9 cellular contexts compared by ENCODE assay signal in the genomic region with DNA sequence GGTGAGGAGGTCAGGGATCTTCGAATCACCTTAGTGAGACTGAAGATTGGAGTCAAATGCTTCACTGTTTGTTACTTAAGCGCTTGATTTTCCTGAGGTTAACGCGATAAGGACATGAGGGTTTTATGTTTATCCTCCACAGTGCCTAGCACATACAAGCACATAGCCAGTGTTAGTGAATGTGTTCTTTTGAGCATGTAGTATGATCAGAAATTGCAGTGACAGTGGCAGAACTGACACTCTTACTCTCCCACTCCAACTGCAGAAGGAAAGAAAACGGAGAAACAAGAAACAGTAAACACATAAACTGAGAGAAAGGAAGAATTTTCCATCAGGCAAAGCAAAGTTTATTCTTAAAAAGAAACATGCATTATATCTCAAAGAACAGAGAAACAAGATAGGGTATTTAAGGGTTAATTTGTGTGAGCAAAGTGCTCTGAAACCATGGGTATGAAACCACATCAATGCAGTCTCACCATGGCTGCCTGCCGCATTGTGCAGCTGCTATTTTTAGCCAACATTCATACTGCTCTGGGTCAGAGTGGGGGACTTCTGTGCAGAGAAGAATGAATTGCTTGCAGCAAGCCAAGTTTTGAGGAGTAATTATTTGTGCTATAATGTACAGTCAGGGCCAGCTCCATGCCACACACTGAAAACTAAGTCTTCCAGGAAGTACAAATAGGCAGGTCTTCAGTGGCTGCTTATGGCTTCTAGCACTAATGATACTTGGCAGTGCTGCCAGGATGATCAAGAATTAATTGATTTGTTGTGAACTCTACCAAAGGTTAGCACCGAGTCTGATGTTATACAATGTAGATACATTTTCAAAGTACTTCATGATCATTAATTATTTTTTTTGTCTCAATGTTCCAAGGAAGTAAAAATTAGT.
A peak's percentile ranks its signal among the peaks of the same experiment; 100 is the strongest.
DNase-seq lines count a peak whose midpoint lies in the region; ATAC-seq, FAIRE-seq and TF ChIP-seq lines count a peak whose summit lies in the region.
"Had no signal": no experiment of that assay in that cellular context is flagged by ENCODE, and none has a peak within 500 bp of the region (broad histone marks: within the 10 kb centered on the region; RNA-seq: fewer than 3 reads in every experiment).

No MANE protein-coding gene starts in this region.

- peaks cover 2% of the 10 kb centered on the region; the same call in 1 of the 2 replicates for H3K79me1 ChIP-seq in H1 (ENCODE audit: low read depth, low read length)

- TF ChIP-seq EP300 in H1 (IDR thresholded peaks at IDR 0.05; ENCODE audit: borderline replicate concordance in 1 of 2, low read depth in 2 of 2, low read length in 2 of 2) (no peak), sigmoid colon (IDR thresholded peaks at IDR 0.05) (no peak)

- H3K79me2 ChIP-seq in H1 (ENCODE audit: control insufficient read depth in 1 of 2, insufficient read depth in 2 of 2, low read length in 2 of 2): peaks cover 0 to 83% of the 10 kb centered on the region in 2 experiments; a peak in 3 of 4 replicates

- no peak overlapping the region for H3K56ac ChIP-seq in H1 (replicated peaks; ENCODE audit: insufficient read length, low read depth, low read length)

- no peak overlapping the region for H3K23ac ChIP-seq in H1 (ENCODE audit: insufficient read length)

- peak overlapping the region in 1 of 2 experiments; percentile 55; a peak in 2 of 4 replicates for H3K4me2 ChIP-seq in H1 (ENCODE audit: insufficient read depth in 1 of 2, low read depth in 2 of 2, low read length in 2 of 2)

- H3K27me3 ChIP-seq in H1 (replicated peaks in 1 of 4; ENCODE audit: control insufficient read depth in 3 of 4, extremely low read depth in 1 of 4, insufficient read depth in 3 of 4, low read length in 3 of 4) (no peaks in the 10 kb centered on the region), vagina (no peaks in the 10 kb centered on the region), sigmoid colon (no peaks in the 10 kb centered on the region)

- H3K4me3 ChIP-seq in H1 (ENCODE audit: extremely low read depth in 1 of 4, insufficient read depth in 2 of 4, low read depth in 3 of 4, low read length in 4 of 4): no peak overlapping the region
- no peak overlapping the region for H3K4me3 ChIP-seq in vagina
- H3K4me3 ChIP-seq in sigmoid colon: no peak overlapping the region
- H3K4me3 ChIP-seq: mucosa of descending colon had no signal

- H2BK12ac ChIP-seq in H1 (ENCODE audit: low read depth, low read length): peak overlapping the region; percentile 97; the same call in 1 of the 2 replicates

- peak overlapping the region in 1 of 4 experiments; percentile 39; a peak in 1 of 7 replicates for H3K9ac ChIP-seq in H1 (replicated peaks in 1 of 4; ENCODE audit: extremely low read depth in 1 of 4, low read depth in 3 of 4, low read length in 3 of 4)

- in situ Hi-C loops in KBM-7 (cut with MboI; ENCODE audit: low pct_unique_long_range_greater_than_20kb, low sequenced_read_pairs): no loop called here

- CTCF ChIA-PET in H1 (lab: Charles Lee; ENCODE audit: partially characterized antibody): interaction anchor here (0.8 kb wide), 1 partner anchor 533 kb away, joined by 3 read pairs; no protein-coding TSS in a partner anchor

- no peak for TF ChIP-seq RAD21 in H1 (IDR thresholded peaks at IDR 0.05 in 1 of 2, conservative IDR thresholded peaks at IDR 0.05 in 1 of 2; ENCODE audit: low read depth in 2 of 2, low read length in 2 of 2)

- WGBS in H1 (ENCODE audit: extremely low coverage in 1 of 2, insufficient coverage in 1 of 2, insufficient read length in 1 of 2, insufficient replicate concordance in 2 of 2, low coverage in 1 of 2, low lambda C conversion rate in 2 of 2, missing lambda C conversion rate in 1 of 2), 2 experiments: 85% methylated on average over 7 of the region's 7 CpGs; no CpG with 5 or more reads in 1 of the 2 experiments
- 58 to 81% methylated on average over 7 of the region's 7 CpGs for WGBS in sigmoid colon, 2 donors

- intact Hi-C loops in vagina (cut with DNase I) (no loop called here), sigmoid colon (cut with DNase I) (no loop called here)

- H3K4ac ChIP-seq in H1 (replicated peaks; ENCODE audit: insufficient read length, low read depth, low read length): no peak overlapping the region

- 0 out of 2 replicates have a peak overlapping the region, but pooled peaks have one; percentile 9 for H3K18ac ChIP-seq in H1 (ENCODE audit: extremely low read depth, low read length)

- 0 out of 3 replicates have a peak, but pooled peaks of 1 of the 2 experiments have one; percentile 14 for TF ChIP-seq POLR2A in H1 (IDR thresholded peaks at IDR 0.05; ENCODE audit: control extremely low read depth in 1 of 2, low read depth in 2 of 2, low read length in 2 of 2)
- TF ChIP-seq POLR2A in vagina (IDR thresholded peaks at IDR 0.05): no peak
- TF ChIP-seq POLR2A in sigmoid colon (IDR thresholded peaks at IDR 0.05): no peak

- H2BK15ac ChIP-seq in H1 (ENCODE audit: low read length): no peak overlapping the region

- no peak overlapping the region for H4K8ac ChIP-seq in H1 (ENCODE audit: extremely low read depth, insufficient read depth, low read length)

- H3K9me3 ChIP-seq in H1 (ENCODE audit: insufficient read depth in 2 of 2, low read depth in 1 of 2, low read length in 1 of 2) (peaks cover 17 to 19% of the 10 kb centered on the region in 2 experiments), vagina (no peaks in the 10 kb centered on the region), sigmoid colon (no peaks in the 10 kb centered on the region)

- H3K27ac ChIP-seq in H1 (ENCODE audit: low read depth, low read length) (peak overlapping the region; percentile 35), vagina (no peak overlapping the region), sigmoid colon (peak overlapping the region in 1 of 4 donors; percentile 29)

- POLR2A ChIA-PET in H1 (lab: Charles Lee; ENCODE audit: partially characterized antibody): no interaction called here

- 0 out of 2 replicates have a peak overlapping the region, but pooled peaks have one; percentile 96 for H2AK5ac ChIP-seq in H1 (ENCODE audit: low read depth, low read length)

- H2BK120ac ChIP-seq in H1 (replicated peaks; ENCODE audit: low read depth, low read length): no peak overlapping the region

- H3K36me3 ChIP-seq in H1 (ENCODE audit: control insufficient read depth in 2 of 4, insufficient read depth in 4 of 4, low read length in 3 of 4) (peaks cover 0 to 21% (median 7%) of the 10 kb centered on the region in 4 experiments; a peak in 4 of 8 replicates), vagina (no peaks in the 10 kb centered on the region), sigmoid colon (no peaks in the 10 kb centered on the region)

- DNase-seq in KBM-7 (peak; percentile 35), H1 (ENCODE audit: low read depth in 1 of 2, low spot score in 2 of 2) (no peak), vagina (ENCODE audit: extremely low spot score in 2 of 2) (no peak), NCI-H82 (lab: John Stamatoyannopoulos, UW) (no peak), NCI-H2081 (lab: John Stamatoyannopoulos, UW) (no peak), sigmoid colon (no peak)

- ATAC-seq in GM18511 (IDR thresholded peaks at IDR 0.05; ENCODE audit: unreplicated experiment) (peak; percentile 100), GM21723 (IDR thresholded peaks at IDR 0.05; ENCODE audit: unreplicated experiment) (peak; percentile 99)
- ATAC-seq: mucosa of descending colon had no signal

- H4K20me1 ChIP-seq in H1 (replicated peaks in 1 of 2; ENCODE audit: control insufficient read depth in 1 of 2, insufficient read depth in 2 of 2, low read length in 2 of 2): no peaks in the 10 kb centered on the region

- peak overlapping the region; percentile 88 for H2BK5ac ChIP-seq in H1 (ENCODE audit: low read depth, low read length)

- H4K5ac ChIP-seq in H1 (ENCODE audit: insufficient read length, low read depth, low read length): no peak overlapping the region

- H3K4me1 ChIP-seq in H1 (replicated peaks in 1 of 4; ENCODE audit: control insufficient read depth in 3 of 4, insufficient read depth in 4 of 4, low read length in 3 of 4) (peaks cover 4 to 11% (median 6%) of the 10 kb centered on the region in 4 experiments; a peak in 4 of 7 replicates), vagina (no peaks in the 10 kb centered on the region), sigmoid colon (peaks cover 0 to 16% (median 4%) of the 10 kb centered on the region in 4 donors)

- H4K91ac ChIP-seq in H1 (replicated peaks; ENCODE audit: insufficient read length, low read length): no peak overlapping the region

- H2AFZ ChIP-seq in H1 (ENCODE audit: low read length): no peak overlapping the region; the same call in 1 of the 2 replicates

- no peaks in the 10 kb centered on the region; the same call in 1 of the 2 replicates for H3K23me2 ChIP-seq in H1 (ENCODE audit: low read depth, low read length)

- no peak for TF ChIP-seq CTCF in H1 (IDR thresholded peaks at IDR 0.05; ENCODE audit: control extremely low read depth in 1 of 3, insufficient read depth in 1 of 3, low read depth in 1 of 3, low read length in 3 of 3)
- no peak for TF ChIP-seq CTCF in vagina (IDR thresholded peaks at IDR 0.05)
- no peak for TF ChIP-seq CTCF in sigmoid colon (IDR thresholded peaks at IDR 0.05)

- H3K14ac ChIP-seq in H1 (ENCODE audit: insufficient read length): no peak overlapping the region

- FAIRE-seq in H1 (lab: Jason Lieb, UNC): peak; percentile 79

- peak overlapping the region; percentile 15; the same call in 1 of the 2 replicates for H2BK20ac ChIP-seq in H1 (ENCODE audit: low read length)

TF ChIP-seq in H1, 55 proteins besides CTCF, POLR2A, EP300 and RAD21:
- TF ChIP-seq RFX5 (IDR thresholded peaks at IDR 0.05; ENCODE audit: borderline replicate concordance, low read depth, low read length) (no peak), RBBP5 (IDR thresholded peaks at IDR 0.05; ENCODE audit: borderline replicate concordance, low read depth, low read length) (no peak), POU5F1 (IDR thresholded peaks at IDR 0.05; ENCODE audit: low read depth, low read length) (no peak), SIRT6 (IDR thresholded peaks at IDR 0.05; ENCODE audit: low read length) (no peak), TAF1 (IDR thresholded peaks at IDR 0.05; ENCODE audit: low read depth, low read length) (no peak)
- TF ChIP-seq, protein P1, sequence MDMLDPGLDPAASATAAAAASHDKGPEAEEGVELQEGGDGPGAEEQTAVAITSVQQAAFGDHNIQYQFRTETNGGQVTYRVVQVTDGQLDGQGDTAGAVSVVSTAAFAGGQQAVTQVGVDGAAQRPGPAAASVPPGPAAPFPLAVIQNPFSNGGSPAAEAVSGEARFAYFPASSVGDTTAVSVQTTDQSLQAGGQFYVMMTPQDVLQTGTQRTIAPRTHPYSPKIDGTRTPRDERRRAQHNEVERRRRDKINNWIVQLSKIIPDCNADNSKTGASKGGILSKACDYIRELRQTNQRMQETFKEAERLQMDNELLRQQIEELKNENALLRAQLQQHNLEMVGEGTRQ (IDR thresholded peaks at IDR 0.05; ENCODE audit: low read length): no peak
